8 cellular contexts compared by ENCODE assay signal in the genomic region with DNA sequence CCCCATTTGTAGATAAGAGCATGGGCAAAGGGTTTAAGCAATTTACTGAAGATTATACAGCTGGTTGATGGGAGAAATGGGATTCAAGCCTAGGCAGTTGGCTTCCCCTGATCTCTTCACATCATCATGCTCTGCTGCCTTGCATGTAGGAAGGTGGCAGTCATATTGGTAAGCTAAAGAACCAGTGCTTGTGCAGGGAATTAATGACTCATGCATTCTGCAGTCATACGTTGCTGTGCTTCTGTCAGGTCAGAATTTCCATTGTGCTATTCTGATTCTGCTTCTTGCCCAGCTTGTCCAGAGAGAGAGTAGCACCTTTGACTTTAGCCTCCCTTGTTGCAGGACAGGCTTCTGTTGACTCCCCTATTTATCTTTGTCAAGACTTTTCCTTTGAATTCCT.
DNase-seq lines count a peak whose midpoint lies in the region; ATAC-seq and TF ChIP-seq lines count a peak whose summit lies in the region.
"Not testable (repeated sequence)": the region's sequence is repeated elsewhere in the genome, so short reads cannot be mapped to it uniquely, and the experiment has no call there.

No MANE protein-coding gene starts in this region.

- not testable (repeated sequence) for H3K23ac ChIP-seq in IMR-90 (ENCODE audit: low read depth, low read length)

- dilution Hi-C loops in IMR-90 (cut with HindIII; ENCODE audit: low sequenced_read_pairs, unreplicated experiment): not testable (repeated sequence)

- not testable (repeated sequence) for H2BK120ac ChIP-seq in IMR-90 (ENCODE audit: low read depth, low read length)

- H3K4me1 ChIP-seq in IMR-90 (ENCODE audit: control insufficient read depth, insufficient read depth, low read length): not testable (repeated sequence)

- not testable (repeated sequence) for H3K9me3 Mint-ChIP-seq in activated CD4-positive, alpha-beta memory T cell treated with anti-CD3 and anti-CD28 coated beads for 36 hours; activated naive CD8-positive, alpha-beta T cell treated with anti-CD3 and anti-CD28 coated beads for 36 hours; stimulated activated memory B cell treated with anti-CD40 and anti-IgM and Interleukin-4, amounts not matched to agents 10 μg/mL and 1 μg/mL and 100 μg/mL, for 72 hours

- H3K79me1 ChIP-seq in IMR-90 (ENCODE audit: low read depth in 1 of 2, low read length in 2 of 2): not testable (repeated sequence)

- CTCF ChIA-PET in IMR-90 (lab: Yijun Ruan, JAX); activated CD4-positive, alpha-beta memory T cell treated with anti-CD3 and anti-CD28 coated beads for 36 hours (lab: Charles Lee): not testable (repeated sequence)

- H3K27ac Mint-ChIP-seq in activated CD4-positive, alpha-beta memory T cell treated with anti-CD3 and anti-CD28 coated beads for 36 hours: peak overlapping the region; percentile 42
- H3K27ac Mint-ChIP-seq in activated naive CD8-positive, alpha-beta T cell treated with anti-CD3 and anti-CD28 coated beads for 36 hours: peak overlapping the region; percentile 84
- H3K27ac Mint-ChIP-seq in stimulated activated memory B cell treated with anti-CD40 and anti-IgM and Interleukin-4, amounts not matched to agents 10 μg/mL and 1 μg/mL and 100 μg/mL, for 72 hours: not testable (repeated sequence)

- H3K4me3 Mint-ChIP-seq in activated CD4-positive, alpha-beta memory T cell treated with anti-CD3 and anti-CD28 coated beads for 36 hours; activated naive CD8-positive, alpha-beta T cell treated with anti-CD3 and anti-CD28 coated beads for 36 hours; stimulated activated memory B cell treated with anti-CD40 and anti-IgM and Interleukin-4, amounts not matched to agents 10 μg/mL and 1 μg/mL and 100 μg/mL, for 72 hours: not testable (repeated sequence)

- not testable (repeated sequence) for H3K18ac ChIP-seq in IMR-90 (ENCODE audit: low read depth, low read length)

- not testable (repeated sequence) for H3K36me3 ChIP-seq in IMR-90 (ENCODE audit: control insufficient read depth, insufficient read depth, low read length)

- not testable (repeated sequence) for H2AK5ac ChIP-seq in IMR-90 (ENCODE audit: low read depth, low read length)

- WGBS in IMR-90 (ENCODE audit: extremely low coverage in 2 of 2, insufficient read length in 1 of 2), 2 experiments: no CpG with 5 or more reads among the region's 1 CpG

- not testable (repeated sequence) for H2AK9ac ChIP-seq in IMR-90 (replicated peaks; ENCODE audit: low read depth, low read length, poor library complexity)

- not testable (repeated sequence) for H3K9ac ChIP-seq in IMR-90 (ENCODE audit: low read depth, low read length)

- ATAC-seq in GM18519 (IDR thresholded peaks at IDR 0.05; ENCODE audit: low FRiP score, unreplicated experiment): peak; percentile 79
- ATAC-seq in GM19452 (IDR thresholded peaks at IDR 0.05; ENCODE audit: unreplicated experiment): peak; percentile 78
- peak; percentile 72 for ATAC-seq in HG02759 (IDR thresholded peaks at IDR 0.05; ENCODE audit: unreplicated experiment)
- ATAC-seq in HG03175 (IDR thresholded peaks at IDR 0.05; ENCODE audit: unreplicated experiment): peak; percentile 65
- ATAC-seq in IMR-90 (ENCODE audit: low read depth): peak; percentile 82
- peak; percentile 89 for ATAC-seq in stimulated activated memory B cell treated with anti-CD40 and anti-IgM and Interleukin-4, amounts not matched to agents 10 μg/mL and 1 μg/mL and 100 μg/mL, for 72 hours

- POLR2A ChIA-PET in IMR-90 (lab: Charles Lee; ENCODE audit: unreplicated experiment); activated CD4-positive, alpha-beta memory T cell treated with anti-CD3 and anti-CD28 coated beads for 36 hours (lab: Charles Lee): not testable (repeated sequence)

- H3K4ac ChIP-seq in IMR-90 (ENCODE audit: low read depth, low read length): not testable (repeated sequence)

- not testable (repeated sequence) for H4K5ac ChIP-seq in IMR-90 (ENCODE audit: low read depth, low read length)

- H3K27ac ChIP-seq in IMR-90 (ENCODE audit: insufficient read depth, low read length): not testable (repeated sequence)

- not testable (repeated sequence) for DNase-seq in IMR-90; activated CD4-positive, alpha-beta memory T cell treated with anti-CD3 and anti-CD28 coated beads for 36 hours
- DNase-seq in activated naive CD8-positive, alpha-beta T cell treated with anti-CD3 and anti-CD28 coated beads for 36 hours: peak; percentile 1

- not testable (repeated sequence) for H3K9me3 ChIP-seq in IMR-90 (ENCODE audit: control insufficient read depth, insufficient read depth, low read length)

- in situ Hi-C loops in IMR-90 (cut with MboI; ENCODE audit: low sequenced_read_pairs): not testable (repeated sequence)

- not testable (repeated sequence) for H4K91ac ChIP-seq in IMR-90 (ENCODE audit: insufficient read depth, low read depth, low read length)

- H4K20me1 ChIP-seq in IMR-90 (ENCODE audit: insufficient read depth, low read length): not testable (repeated sequence)

- intact Hi-C loops in IMR-90 (cut with micrococcal nuclease); activated CD4-positive, alpha-beta memory T cell treated with anti-CD3 and anti-CD28 coated beads for 36 hours (cut with micrococcal nuclease): not testable (repeated sequence)

- TF ChIP-seq POLR2A in IMR-90 (IDR thresholded peaks at IDR 0.05; ENCODE audit: low read depth, low read length): not testable (repeated sequence)

- H3K36me3 Mint-ChIP-seq in activated CD4-positive, alpha-beta memory T cell treated with anti-CD3 and anti-CD28 coated beads for 36 hours; activated naive CD8-positive, alpha-beta T cell treated with anti-CD3 and anti-CD28 coated beads for 36 hours; stimulated activated memory B cell treated with anti-CD40 and anti-IgM and Interleukin-4, amounts not matched to agents 10 μg/mL and 1 μg/mL and 100 μg/mL, for 72 hours: not testable (repeated sequence)

- not testable (repeated sequence) for TF ChIP-seq CTCF in IMR-90 (conservative IDR thresholded peaks at IDR 0.05; ENCODE audit: low read depth, low read length)

- H2BK20ac ChIP-seq in IMR-90 (ENCODE audit: low read depth, low read length): not testable (repeated sequence)

- H3K4me3 ChIP-seq in IMR-90 (ENCODE audit: insufficient read depth, low read depth, low read length): not testable (repeated sequence)

- not testable (repeated sequence) for H3K4me1 Mint-ChIP-seq in activated CD4-positive, alpha-beta memory T cell treated with anti-CD3 and anti-CD28 coated beads for 36 hours (ENCODE audit: low read depth); activated naive CD8-positive, alpha-beta T cell treated with anti-CD3 and anti-CD28 coated beads for 36 hours; stimulated activated memory B cell treated with anti-CD40 and anti-IgM and Interleukin-4, amounts not matched to agents 10 μg/mL and 1 μg/mL and 100 μg/mL, for 72 hours

- H4K8ac ChIP-seq in IMR-90 (ENCODE audit: low read depth in 2 of 2, low read length in 2 of 2): not testable (repeated sequence)

- not testable (repeated sequence) for H3K27me3 ChIP-seq in IMR-90 (ENCODE audit: control insufficient read depth, insufficient read depth, low read length)

- H3K9me1 ChIP-seq in IMR-90 (ENCODE audit: insufficient read depth, low read length): not testable (repeated sequence)

- not testable (repeated sequence) for BruUV-seq in IMR-90 (replicated peaks; lab: Mats Ljungman, UMichigan)

- H3K27me3 Mint-ChIP-seq in activated CD4-positive, alpha-beta memory T cell treated with anti-CD3 and anti-CD28 coated beads for 36 hours; activated naive CD8-positive, alpha-beta T cell treated with anti-CD3 and anti-CD28 coated beads for 36 hours; stimulated activated memory B cell treated with anti-CD40 and anti-IgM and Interleukin-4, amounts not matched to agents 10 μg/mL and 1 μg/mL and 100 μg/mL, for 72 hours: not testable (repeated sequence)

- TF ChIP-seq RAD21 in IMR-90 (IDR thresholded peaks at IDR 0.05; ENCODE audit: low read length): not testable (repeated sequence)

- not testable (repeated sequence) for H3K4me2 ChIP-seq in IMR-90 (ENCODE audit: low read depth, low read length)

- H2BK5ac ChIP-seq in IMR-90 (ENCODE audit: low read depth, low read length, poor library complexity, severe bottlenecking): not testable (repeated sequence)

- not testable (repeated sequence) for H3K14ac ChIP-seq in IMR-90 (replicated peaks; ENCODE audit: low read depth, low read length)

- not testable (repeated sequence) for H3K56ac ChIP-seq in IMR-90 (ENCODE audit: extremely low read depth, insufficient read depth, low read length)

- not testable (repeated sequence) for H2BK15ac ChIP-seq in IMR-90 (ENCODE audit: low read depth, low read length)

- H2AFZ ChIP-seq in IMR-90 (replicated peaks; ENCODE audit: low read length, poor library complexity): not testable (repeated sequence)
